In genomic region chr19:9727644-9728043, GRCh38 we compare ENCODE assay signal across 27 cellular contexts.
"Had no signal": no experiment of that assay in that cellular context is flagged by ENCODE, and none has a peak within 500 bp of the region (broad histone marks: within the 10 kb centered on the region; RNA-seq: fewer than 3 reads in every experiment).

No MANE protein-coding gene starts in this region.

- H3K4me3 ChIP-seq: adrenal gland, ascending aorta, cardiac muscle cell, colonic mucosa, gastroesophageal sphincter, suprapubic skin, tibial nerve had no signal

- H3K4me1 ChIP-seq: adrenal gland, ascending aorta, colonic mucosa, gastroesophageal sphincter, suprapubic skin, tibial nerve had no signal

- H3K27me3 ChIP-seq: adrenal gland, ascending aorta, cardiac muscle cell, colonic mucosa, suprapubic skin, tibial nerve had no signal

- H3K36me3 Mint-ChIP-seq: brain; natural killer cell treated with Interleukin-12 subunit alpha and Interleukin-12 subunit beta and Interleukin-15 and Interleukin-18, amount 100 ng/mL, for 72 hours had no signal

- H3K4me1 Mint-ChIP-seq: brain, memory B cell, T-helper 17 cell had no signal

- H3K27me3 Mint-ChIP-seq: activated naive CD8-positive, alpha-beta T cell; brain; T-helper 17 cell had no signal

- DNase-seq: activated CD4-positive, alpha-beta T cell treated with anti-CD3 and anti-CD28 coated beads for 4 hours; activated CD4-positive, alpha-beta T cell treated with anti-CD3 and anti-CD28 coated beads, Interleukin-2, amount 50 U/mL, for 4 hours; activated naive CD4-positive, alpha-beta T cell treated with Interleukin-2 at 50 U/mL for 16 hours; activated T-cell treated with anti-CD3 and anti-CD28 coated beads for 4 hours; activated T-cell treated with anti-CD3 and anti-CD28 coated beads, Interleukin-2, amount 50 U/mL, for 72 hours; adrenal gland; cerebellar nuclear complex; colonic mucosa; effector CD8-positive, alpha-beta T cell; hippocampal formation; kidney; left colon; right cardiac atrium; stimulated activated CD4-positive, alpha-beta T cell treated with anti-CD3 and anti-CD28 coated beads, Interleukin-15, amount 100 ng/mL, for 24 hours; stimulated activated CD4-positive, alpha-beta T cell treated with anti-CD3 and anti-CD28 coated beads, Interleukin-2, amount 100 ng/mL, for 24 hours; stimulated activated naive CD4-positive, alpha-beta T cell; T-helper 17 cell; T1000 had no signal

- H3K4me3 Mint-ChIP-seq: activated naive CD8-positive, alpha-beta T cell; activated T-cell treated with anti-CD3 and anti-CD28 coated beads, Interleukin-2, amount 50 U/mL, for 72 hours; brain; memory B cell; natural killer cell treated with Interleukin-12 subunit alpha and Interleukin-12 subunit beta and Interleukin-15 and Interleukin-18, amount 100 ng/mL, for 72 hours; T-helper 17 cell had no signal

- H3K27ac Mint-ChIP-seq: activated naive CD8-positive, alpha-beta T cell; activated T-cell treated with anti-CD3 and anti-CD28 coated beads, Interleukin-2, amount 50 U/mL, for 72 hours; brain; memory B cell; natural killer cell treated with Interleukin-12 subunit alpha and Interleukin-12 subunit beta and Interleukin-15 and Interleukin-18, amount 100 ng/mL, for 72 hours; T-helper 17 cell had no signal

- H3K9me3 Mint-ChIP-seq: natural killer cell treated with Interleukin-12 subunit alpha and Interleukin-12 subunit beta and Interleukin-15 and Interleukin-18, amount 100 ng/mL, for 72 hours had no signal

- H3K27ac ChIP-seq: adrenal gland, ascending aorta, cardiac muscle cell, colonic mucosa, gastroesophageal sphincter, suprapubic skin, tibial nerve had no signal

- ATAC-seq: activated T-cell treated with anti-CD3 and anti-CD28 coated beads, Interleukin-2, amount 50 U/mL, for 72 hours; gastroesophageal sphincter; left colon; natural killer cell treated with Interleukin-12 subunit alpha and Interleukin-12 subunit beta and Interleukin-15 and Interleukin-18, amount 100 ng/mL, for 72 hours; right cardiac atrium; T-helper 17 cell had no signal

- H3K9me3 ChIP-seq: colonic mucosa, suprapubic skin had no signal

- H3K36me3 ChIP-seq: adrenal gland, ascending aorta, cardiac muscle cell, colonic mucosa, gastroesophageal sphincter, suprapubic skin, tibial nerve had no signal
